ENCODE assay signal across 8 cellular contexts in genomic region chr7:38178695-38179344, GRCh38. TPM values are rescaled to one million over a fixed set of nuclear protein-coding genes. Genes with fewer than 3 reads are reported as not detected.
DNase-seq lines count a peak whose midpoint lies in the region; ATAC-seq and TF ChIP-seq lines count a peak whose summit lies in the region.

No MANE protein-coding gene starts in this region.

- peaks cover 34% of the 10 kb centered on the region for H3K4me1 Mint-ChIP-seq in HFFc6 (ENCODE audit: low read depth)

- no peak for TF ChIP-seq POLR2A in right lobe of liver (IDR thresholded peaks at IDR 0.05)

- H3K4me3 ChIP-seq in right lobe of liver (peak overlapping the region; percentile 79 to 83 (median 81)), tibial artery (peak overlapping the region; percentile 68 to 89)

- H3K27ac Mint-ChIP-seq in HFFc6 = peak overlapping the region; percentile 97

- H3K27ac ChIP-seq in caudate nucleus (ENCODE audit: low read depth, low read length) (peak overlapping the region; percentile 75), right lobe of liver (peak overlapping the region; percentile 78 to 92 (median 78)), tibial artery (peak overlapping the region; percentile 87 to 93)

- H3K4me3 Mint-ChIP-seq in HFFc6 = peak overlapping the region; percentile 97

- intact Hi-C loops in right lobe of liver (cut with DNase I) (loop anchor here in 1 of 2 donors (5.0 kb wide), 1 partner anchor 38 kb away; no protein-coding TSS in a partner anchor), tibial artery (cut with DNase I; ENCODE audit: low total_unique reads) (loop anchor here (2.0 kb wide), 1 partner anchor 262 kb away; the partner anchor contains the start of gene SFRP4)

- ATAC-seq in right lobe of liver = peak in 3 of 4 donors; percentile 18 to 29 (median 21)

- WGBS in right lobe of liver (ENCODE audit: insufficient coverage, low coverage, low lambda C conversion rate, missing lambda C conversion rate) = 7% methylated on average over 15 of the region's 15 CpGs

- H3K9me3 ChIP-seq in right lobe of liver (no peaks in the 10 kb centered on the region), tibial artery (no peaks in the 10 kb centered on the region)

- H3K9me3 Mint-ChIP-seq in HFFc6 = no peaks in the 10 kb centered on the region

- H3K27me3 ChIP-seq in right lobe of liver (no peaks in the 10 kb centered on the region), tibial artery (no peaks in the 10 kb centered on the region)

- peak; percentile 39; the same call in 1 of the 2 replicates for TF ChIP-seq CTCF in HFFc6 (IDR thresholded peaks at IDR 0.05)
- no peak for TF ChIP-seq CTCF in right lobe of liver (IDR thresholded peaks at IDR 0.05)
- TF ChIP-seq CTCF in tibial artery (IDR thresholded peaks at IDR 0.05) = no peak

- H3K36me3 ChIP-seq in right lobe of liver (no peaks in the 10 kb centered on the region), tibial artery (no peaks in the 10 kb centered on the region)

- H3K4me1 ChIP-seq in right lobe of liver = no peaks in the 10 kb centered on the region
- peaks cover 0 to 23% (median 7%) of the 10 kb centered on the region in 4 donors for H3K4me1 ChIP-seq in tibial artery

- H3K36me3 Mint-ChIP-seq in HFFc6 (ENCODE audit: low read depth) = peaks cover 2% of the 10 kb centered on the region

- DNase-seq in activated T-cell treated with anti-CD3 and anti-CD28 coated beads for 1 hour (ENCODE audit: low read depth) (peak; percentile 24), HFFc6 (peak; percentile 35), NCI-H460 (ENCODE audit: extremely low read depth, low read depth) (peak; percentile 13), caudate nucleus (lab: John Stamatoyannopoulos, UW) (no peak), right lobe of liver (no peak), tibial artery (no peak), GDM1 (lab: John Stamatoyannopoulos, UW) (no peak)
- no peak for DNase-seq in activated T-cell treated with anti-CD3 and anti-CD28 coated beads, Interleukin-2, amount 50 U/mL, for 48 hours

- H3K27me3 Mint-ChIP-seq in HFFc6 (ENCODE audit: insufficient read depth) = peaks cover under 1% of the 10 kb centered on the region

RNA-seq across cellular contexts. Expression of gene STARD3NL, which starts 0.8 kb away (rescaled TPM):
- total RNA-seq in HFFc6 (2021; fragmentation: NEBNext Ultra II Directional; extraction: Animal tissue kit (Norgen Biotek cat#: 25700)) = 10 to 100 TPM; 44.5 to 53.2 (median 49.7) TPM
- total RNA-seq in NCI-H460 (2014; rRNA removed; shearing (Covaris generic)) = 75.0 and 78.7 TPM in 2 replicates
- 61.1 and 74.2 TPM in 2 replicates for polyA plus RNA-seq in NCI-H460 (2014; cell fraction: nucleus; rRNA removed)
- total RNA-seq in right lobe of liver = 10 to 100 TPM in 3 of 6 experiments, 1 to 10 TPM in 3; 5.8 to 14.3 (median 9.6) TPM

Comparison
In these comparisons a context has a peak if more than half of its experiments do, and no peak if none do; other contexts are left out.
1. DNase-seq: peak in activated T-cell treated with anti-CD3 and anti-CD28 coated beads for 1 hour (single experiment), HFFc6 (single experiment) and NCI-H460 (single experiment); none in activated T-cell treated with anti-CD3 and anti-CD28 coated beads, Interleukin-2, amount 50 U/mL, for 48 hours (0 of 2), caudate nucleus (0 of 61), right lobe of liver (0 of 3), tibial artery (0 of 2) and GDM1 (single experiment).
2. Peak in every context shown above with its lines, with median percentiles within 50 percentile points of each other: H3K27ac ChIP-seq.